In the genomic region with DNA sequence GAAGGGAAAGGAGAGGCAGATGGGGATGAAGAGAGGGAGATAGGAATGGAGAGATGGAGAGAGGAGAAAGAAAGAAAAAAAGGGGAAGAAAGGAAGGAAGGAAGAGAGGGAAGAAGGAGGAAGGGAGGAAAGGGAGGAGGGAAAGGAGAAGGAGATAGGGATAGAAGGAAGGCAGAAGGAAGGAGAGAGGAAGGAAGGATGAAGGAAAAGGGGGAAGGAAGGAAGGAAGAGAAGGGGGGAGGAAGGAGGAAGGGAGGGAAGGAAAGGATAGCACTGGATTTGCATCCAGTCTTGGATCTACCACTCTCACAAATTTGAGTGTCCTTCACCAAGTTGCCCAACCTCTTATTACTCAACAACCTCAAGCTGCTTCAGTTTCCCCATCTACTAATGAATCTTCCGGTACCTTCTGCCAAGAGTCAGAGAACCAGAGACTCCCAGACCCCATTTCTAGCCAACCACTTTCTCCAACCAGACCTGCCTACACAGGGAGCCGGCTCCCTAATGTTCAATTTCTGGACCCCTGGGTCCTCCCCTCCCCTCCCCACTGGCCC, we compare ENCODE assay signal across 1 cellular context.
TF ChIP-seq lines count a peak whose summit lies in the region.

No MANE protein-coding gene starts in this region.

TF ChIP-seq in K562, 482 proteins besides CTCF, POLR2A, EP300 and RAD21 (continued from another document):
- TF ChIP-seq MCM7 (IDR thresholded peaks at IDR 0.05) (peak in 1 of 2 experiments; percentile 33; a peak in 1 of 4 replicates), C11orf30 (IDR thresholded peaks at IDR 0.05; ENCODE audit: low read depth) (no peak), HOXB6 (CRISPR knock-in tag; IDR thresholded peaks at IDR 0.05; ENCODE audit: borderline replicate concordance) (no peak), MIER1 (IDR thresholded peaks at IDR 0.05; ENCODE audit: low read depth) (no peak), CEBPG (CRISPR knock-in tag; IDR thresholded peaks at IDR 0.05) (no peak), CEBPG (tag; conservative IDR thresholded peaks at IDR 0.05 in 1 of 2, IDR thresholded peaks at IDR 0.05 in 1 of 2) (0 out of 4 replicates have a peak, but pooled peaks of 1 of the 2 experiments have one; percentile 40), ELF4 (CRISPR knock-in tag; IDR thresholded peaks at IDR 0.05) (0 out of 2 replicates have a peak, but pooled peaks have one; percentile 63), CTBP1 (IDR thresholded peaks at IDR 0.05; ENCODE audit: borderline replicate concordance) (no peak), NCOA4 (IDR thresholded peaks at IDR 0.05; ENCODE audit: partially characterized antibody) (no peak), RHOXF2B (CRISPR knock-in tag; conservative IDR thresholded peaks at IDR 0.05) (no peak), ZNF668 (CRISPR knock-in tag; IDR thresholded peaks at IDR 0.05) (no peak), CBFB (CRISPR knock-in tag; IDR thresholded peaks at IDR 0.05) (no peak), MAFK (IDR thresholded peaks at IDR 0.05; ENCODE audit: low read length) (no peak), HINFP (tag; conservative IDR thresholded peaks at IDR 0.05; ENCODE audit: low read depth) (no peak), MED1 (CRISPR knock-in tag; IDR thresholded peaks at IDR 0.05; ENCODE audit: borderline replicate concordance) (no peak), NR3C1 (CRISPR knock-in tag; IDR thresholded peaks at IDR 0.05) (no peak), FOXP1 (CRISPR knock-in tag; IDR thresholded peaks at IDR 0.05) (no peak), MTA1 (IDR thresholded peaks at IDR 0.05; ENCODE audit: borderline replicate concordance) (peak; percentile 27; the same call in 1 of the 2 replicates), TRIM24 (IDR thresholded peaks at IDR 0.05) (0 out of 4 replicates have a peak, but pooled peaks of 1 of the 2 experiments have one; percentile 8), MLLT1 (IDR thresholded peaks at IDR 0.05) (peak in 1 of 2 experiments; percentile 39; a peak in 1 of 4 replicates), THRB (CRISPR knock-in tag; conservative IDR thresholded peaks at IDR 0.05) (0 out of 2 replicates have a peak, but pooled peaks have one; percentile 38), OTX1 (CRISPR knock-in tag; IDR thresholded peaks at IDR 0.05) (0 out of 2 replicates have a peak, but pooled peaks have one; percentile 35), LARP7 (IDR thresholded peaks at IDR 0.05) (peak; percentile 74; the same call in 1 of the 2 replicates), ZNF354B (CRISPR knock-in tag; IDR thresholded peaks at IDR 0.05) (no peak), KDM5B (IDR thresholded peaks at IDR 0.05; ENCODE audit: insufficient replicate concordance, low read depth, low read length) (no peak), TSHZ1 (CRISPR knock-in tag; IDR thresholded peaks at IDR 0.05) (no peak), CEBPB (tag; IDR thresholded peaks at IDR 0.05) (peak; percentile 46; the same call in 1 of the 2 replicates), IRF9 (tag; IDR thresholded peaks at IDR 0.05) (peak; percentile 31; the same call in 1 of the 2 replicates)
- TF ChIP-seq, protein P1, sequence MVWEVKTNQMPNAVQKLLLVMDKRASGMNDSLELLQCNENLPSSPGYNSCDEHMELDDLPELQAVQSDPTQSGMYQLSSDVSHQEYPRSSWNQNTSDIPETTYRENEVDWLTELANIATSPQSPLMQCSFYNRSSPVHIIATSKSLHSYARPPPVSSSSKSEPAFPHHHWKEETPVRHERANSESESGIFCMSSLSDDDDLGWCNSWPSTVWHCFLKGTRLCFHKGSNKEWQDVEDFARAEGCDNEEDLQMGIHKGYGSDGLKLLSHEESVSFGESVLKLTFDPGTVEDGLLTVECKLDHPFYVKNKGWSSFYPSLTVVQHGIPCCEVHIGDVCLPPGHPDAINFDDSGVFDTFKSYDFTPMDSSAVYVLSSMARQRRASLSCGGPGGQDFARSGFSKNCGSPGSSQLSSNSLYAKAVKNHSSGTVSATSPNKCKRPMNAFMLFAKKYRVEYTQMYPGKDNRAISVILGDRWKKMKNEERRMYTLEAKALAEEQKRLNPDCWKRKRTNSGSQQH (CRISPR knock-in tag; IDR thresholded peaks at IDR 0.05) = peak; percentile 60; the same call in 1 of the 2 replicates
- TF ChIP-seq, protein P2, sequence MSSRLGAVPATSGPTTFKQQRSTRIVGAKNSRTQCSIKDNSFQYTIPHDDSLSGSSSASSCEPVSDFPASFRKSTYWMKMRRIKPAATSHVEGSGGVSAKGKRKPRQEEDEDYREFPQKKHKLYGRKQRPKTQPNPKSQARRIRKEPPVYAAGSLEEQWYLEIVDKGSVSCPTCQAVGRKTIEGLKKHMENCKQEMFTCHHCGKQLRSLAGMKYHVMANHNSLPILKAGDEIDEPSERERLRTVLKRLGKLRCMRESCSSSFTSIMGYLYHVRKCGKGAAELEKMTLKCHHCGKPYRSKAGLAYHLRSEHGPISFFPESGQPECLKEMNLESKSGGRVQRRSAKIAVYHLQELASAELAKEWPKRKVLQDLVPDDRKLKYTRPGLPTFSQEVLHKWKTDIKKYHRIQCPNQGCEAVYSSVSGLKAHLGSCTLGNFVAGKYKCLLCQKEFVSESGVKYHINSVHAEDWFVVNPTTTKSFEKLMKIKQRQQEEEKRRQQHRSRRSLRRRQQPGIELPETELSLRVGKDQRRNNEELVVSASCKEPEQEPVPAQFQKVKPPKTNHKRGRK (tag; IDR thresholded peaks at IDR 0.05) = peak; percentile 86
- TF ChIP-seq, protein P3, sequence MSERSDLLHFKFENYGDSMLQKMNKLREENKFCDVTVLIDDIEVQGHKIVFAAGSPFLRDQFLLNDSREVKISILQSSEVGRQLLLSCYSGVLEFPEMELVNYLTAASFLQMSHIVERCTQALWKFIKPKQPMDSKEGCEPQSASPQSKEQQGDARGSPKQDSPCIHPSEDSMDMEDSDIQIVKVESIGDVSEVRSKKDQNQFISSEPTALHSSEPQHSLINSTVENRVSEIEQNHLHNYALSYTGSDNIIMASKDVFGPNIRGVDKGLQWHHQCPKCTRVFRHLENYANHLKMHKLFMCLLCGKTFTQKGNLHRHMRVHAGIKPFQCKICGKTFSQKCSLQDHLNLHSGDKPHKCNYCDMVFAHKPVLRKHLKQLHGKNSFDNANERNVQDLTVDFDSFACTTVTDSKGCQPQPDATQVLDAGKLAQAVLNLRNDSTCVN (CRISPR knock-in tag; IDR thresholded peaks at IDR 0.05) = 0 out of 2 replicates have a peak, but pooled peaks have one; percentile 21
- TF ChIP-seq, protein P4, sequence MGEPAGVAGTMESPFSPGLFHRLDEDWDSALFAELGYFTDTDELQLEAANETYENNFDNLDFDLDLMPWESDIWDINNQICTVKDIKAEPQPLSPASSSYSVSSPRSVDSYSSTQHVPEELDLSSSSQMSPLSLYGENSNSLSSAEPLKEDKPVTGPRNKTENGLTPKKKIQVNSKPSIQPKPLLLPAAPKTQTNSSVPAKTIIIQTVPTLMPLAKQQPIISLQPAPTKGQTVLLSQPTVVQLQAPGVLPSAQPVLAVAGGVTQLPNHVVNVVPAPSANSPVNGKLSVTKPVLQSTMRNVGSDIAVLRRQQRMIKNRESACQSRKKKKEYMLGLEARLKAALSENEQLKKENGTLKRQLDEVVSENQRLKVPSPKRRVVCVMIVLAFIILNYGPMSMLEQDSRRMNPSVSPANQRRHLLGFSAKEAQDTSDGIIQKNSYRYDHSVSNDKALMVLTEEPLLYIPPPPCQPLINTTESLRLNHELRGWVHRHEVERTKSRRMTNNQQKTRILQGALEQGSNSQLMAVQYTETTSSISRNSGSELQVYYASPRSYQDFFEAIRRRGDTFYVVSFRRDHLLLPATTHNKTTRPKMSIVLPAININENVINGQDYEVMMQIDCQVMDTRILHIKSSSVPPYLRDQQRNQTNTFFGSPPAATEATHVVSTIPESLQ (CRISPR knock-in tag; IDR thresholded peaks at IDR 0.05) = no peak
- TF ChIP-seq, protein P5, sequence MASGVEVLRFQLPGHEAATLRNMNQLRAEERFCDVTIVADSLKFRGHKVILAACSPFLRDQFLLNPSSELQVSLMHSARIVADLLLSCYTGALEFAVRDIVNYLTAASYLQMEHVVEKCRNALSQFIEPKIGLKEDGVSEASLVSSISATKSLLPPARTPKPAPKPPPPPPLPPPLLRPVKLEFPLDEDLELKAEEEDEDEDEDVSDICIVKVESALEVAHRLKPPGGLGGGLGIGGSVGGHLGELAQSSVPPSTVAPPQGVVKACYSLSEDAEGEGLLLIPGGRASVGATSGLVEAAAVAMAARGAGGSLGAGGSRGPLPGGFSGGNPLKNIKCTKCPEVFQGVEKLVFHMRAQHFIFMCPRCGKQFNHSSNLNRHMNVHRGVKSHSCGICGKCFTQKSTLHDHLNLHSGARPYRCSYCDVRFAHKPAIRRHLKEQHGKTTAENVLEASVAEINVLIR (CRISPR knock-in tag; IDR thresholded peaks at IDR 0.05) = no peak
TF ChIP-seq in K562: peak in this region for 14.
